In the genomic region with DNA sequence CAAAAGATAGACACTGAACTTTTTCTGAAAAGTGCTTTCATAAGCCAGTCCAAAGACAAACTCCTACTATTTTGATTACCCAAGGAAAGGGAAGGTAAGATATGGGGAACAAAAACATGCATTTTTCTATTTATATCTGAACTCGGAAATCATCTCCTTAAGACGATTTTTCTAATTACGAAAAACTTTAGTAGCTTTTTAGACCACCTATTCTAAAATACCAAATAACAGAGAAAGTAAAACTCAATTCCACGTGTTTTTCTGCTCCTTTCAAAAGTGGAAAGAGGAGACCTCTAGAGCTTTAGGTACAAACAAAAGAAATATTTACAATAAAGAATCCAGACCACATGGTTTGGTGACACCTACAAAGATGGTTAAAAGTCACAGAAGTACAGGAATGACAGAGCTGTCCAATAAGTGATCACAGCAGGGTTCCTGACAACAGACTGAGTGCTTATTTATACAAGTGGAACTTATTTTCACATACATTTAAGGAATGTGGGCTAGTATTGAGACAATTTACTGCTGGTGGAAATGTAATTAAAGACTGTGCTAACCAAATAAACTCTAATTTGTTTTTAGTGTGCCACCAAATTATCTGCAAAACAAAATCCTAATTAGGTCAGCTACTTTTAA, we compare ENCODE assay signal across 8 cellular contexts. TPM values are rescaled to one million over a fixed set of nuclear protein-coding genes. Genes with fewer than 3 reads are reported as not detected.
A peak's percentile ranks its signal among the peaks of the same experiment; 100 is the strongest.
DNase-seq lines count a peak whose midpoint lies in the region; ATAC-seq and TF ChIP-seq lines count a peak whose summit lies in the region.

No MANE protein-coding gene starts in this region.

- ATAC-seq in omental fat pad (ENCODE audit: low FRiP score): no peak
- no peak for ATAC-seq in naive thymus-derived CD8-positive, alpha-beta T cell
- ATAC-seq in GM19395 (IDR thresholded peaks at IDR 0.05; ENCODE audit: unreplicated experiment): no peak

- H3K4me3 ChIP-seq in AG10803 (ENCODE audit: low read length) (peak overlapping the region; percentile 90), esophagus (ENCODE audit: low read depth in 1 of 2, low read length in 2 of 2) (peak overlapping the region; percentile 25 to 98), neuron (ENCODE audit: low read length) (peak overlapping the region; percentile 68)

- DNase-seq in AG10803 (ENCODE audit: low read depth) (peak; percentile 27), NCI-H1417 (lab: John Stamatoyannopoulos, UW) (peak; percentile 10 to 74 (median 39)), activated gamma-delta T cell (lab: John Stamatoyannopoulos, UW) (no peak), omental fat pad (ENCODE audit: low spot score) (no peak)
- no peak for DNase-seq in naive thymus-derived CD8-positive, alpha-beta T cell

- peaks cover 0 to 5% (median 2%) of the 10 kb centered on the region in 3 donors for H3K36me3 Mint-ChIP-seq in naive thymus-derived CD8-positive, alpha-beta T cell

- H3K9me3 ChIP-seq in esophagus (ENCODE audit: control insufficient read depth in 2 of 2, insufficient read depth in 1 of 2, low read depth in 1 of 2, low read length in 1 of 2) (no peaks in the 10 kb centered on the region), neuron (ENCODE audit: low read length) (no peaks in the 10 kb centered on the region)

- no peak overlapping the region for H3K4me3 Mint-ChIP-seq in naive thymus-derived CD8-positive, alpha-beta T cell

- peaks cover 0 to 6% (median 0%) of the 10 kb centered on the region in 9 donors for H3K9me3 Mint-ChIP-seq in naive thymus-derived CD8-positive, alpha-beta T cell

- POLR2A ChIA-PET in naive thymus-derived CD8-positive, alpha-beta T cell (lab: Charles Lee): no interaction called here

- H3K27me3 ChIP-seq in esophagus (ENCODE audit: control insufficient read depth in 1 of 2, insufficient read depth in 2 of 2, low read length in 2 of 2) (no peaks in the 10 kb centered on the region), neuron (ENCODE audit: insufficient read depth, low read length) (no peaks in the 10 kb centered on the region)

- peak overlapping the region in 1 of 2 donors; percentile 22 for H3K27ac ChIP-seq in esophagus (ENCODE audit: low read depth in 2 of 2, low read length in 1 of 2)

- no peaks in the 10 kb centered on the region for H3K4me1 ChIP-seq in esophagus (ENCODE audit: control insufficient read depth in 2 of 2, insufficient read depth in 2 of 2, low read length in 1 of 2)
- peaks cover 25% of the 10 kb centered on the region for H3K4me1 ChIP-seq in neuron (ENCODE audit: insufficient read depth, low read length)

- H3K27ac Mint-ChIP-seq in naive thymus-derived CD8-positive, alpha-beta T cell: no peak overlapping the region

- H3K4me1 Mint-ChIP-seq in naive thymus-derived CD8-positive, alpha-beta T cell: peaks cover 0 to 5% (median 2%) of the 10 kb centered on the region in 4 donors

- WGBS in esophagus, 2 donors: 8 to 12% methylated on average over 4 of the region's 4 CpGs

- H3K36me3 ChIP-seq in esophagus (ENCODE audit: control insufficient read depth in 2 of 2, insufficient read depth in 2 of 2, low read length in 1 of 2) (no peaks in the 10 kb centered on the region), neuron (ENCODE audit: insufficient read depth, low read length) (peaks cover 8% of the 10 kb centered on the region)

- peaks cover 14 to 58% (median 24%) of the 10 kb centered on the region in 5 donors for H3K27me3 Mint-ChIP-seq in naive thymus-derived CD8-positive, alpha-beta T cell

- H2AFZ ChIP-seq in neuron (ENCODE audit: low read depth, low read length): no peak overlapping the region

- TF ChIP-seq CTCF in AG10803 (conservative IDR thresholded peaks at IDR 0.05; ENCODE audit: low read length) (no peak), omental fat pad (IDR thresholded peaks at IDR 0.05) (no peak)

RNA-seq across cellular contexts. Expression of a gene that starts 2.5 kb away (rescaled TPM):
- 10 to 100 TPM in 1 of 2 donors, 1 to 10 TPM in 1; 9.9 to 13.7 TPM for polyA plus RNA-seq in esophagus
- total RNA-seq in omental fat pad: 10 to 100 TPM; 22.6 to 69.8 (median 31.4) TPM
- not detected for total RNA-seq in naive thymus-derived CD8-positive, alpha-beta T cell
- not detected for polyA plus RNA-seq in naive thymus-derived CD8-positive, alpha-beta T cell

Comparison
In these comparisons a context has a peak if more than half of its experiments do, and no peak if none do; other contexts are left out.
1. DNase-seq: peak in AG10803 (single experiment) and NCI-H1417 (3 of 3); none in activated gamma-delta T cell (single experiment), omental fat pad (single experiment) and naive thymus-derived CD8-positive, alpha-beta T cell (0 of 10).
2. RNA of a gene that starts 2.5 kb away (total RNA-seq): 22.6 to 69.8 TPM in omental fat pad; not detected in naive thymus-derived CD8-positive, alpha-beta T cell; every median in the first group is over 10 times any median in the second.
3. Peak in every context shown above with its lines, with median percentiles within 50 percentile points of each other: H3K4me3 ChIP-seq.